17 cellular contexts compared by ENCODE assay signal in genomic region chr5:40321514-40321913, GRCh38.
DNase-seq lines count a peak whose midpoint lies in the region.
"Had no signal": no experiment of that assay in that cellular context is flagged by ENCODE, and none has a peak within 500 bp of the region (broad histone marks: within the 10 kb centered on the region; RNA-seq: fewer than 3 reads in every experiment).

No MANE protein-coding gene starts in this region.

- H3K4me1 Mint-ChIP-seq in activated CD4-positive, alpha-beta T cell treated with anti-CD3 and anti-CD28 coated beads, Interleukin-2, amount 10 ng/mL, durations not matched to agents 7 days and 5 days = peaks cover 8% of the 10 kb centered on the region

- intact Hi-C loops in head of caudate nucleus (cut with DNase I) = no loop called here

- peaks cover 8% of the 10 kb centered on the region for H3K9me3 Mint-ChIP-seq in activated CD4-positive, alpha-beta T cell treated with anti-CD3 and anti-CD28 coated beads, Interleukin-2, amount 10 ng/mL, durations not matched to agents 7 days and 5 days
- H3K9me3 Mint-ChIP-seq: CD8-positive, alpha-beta T cell; H9; IgD-negative memory B cell had no signal

- peaks cover 5% of the 10 kb centered on the region for H3K36me3 Mint-ChIP-seq in activated CD4-positive, alpha-beta T cell treated with anti-CD3 and anti-CD28 coated beads, Interleukin-2, amount 10 ng/mL, durations not matched to agents 7 days and 5 days (ENCODE audit: low read depth)
- H3K36me3 Mint-ChIP-seq: CD8-positive, alpha-beta T cell; IgD-negative memory B cell had no signal

- POLR2A ChIA-PET in activated CD4-positive, alpha-beta T cell treated with anti-CD3 and anti-CD28 coated beads, Interleukin-2, amount 10 ng/mL, durations not matched to agents 7 days and 5 days (lab: Charles Lee) = no interaction called here

- no peak overlapping the region for H3K4me3 Mint-ChIP-seq in activated CD4-positive, alpha-beta T cell treated with anti-CD3 and anti-CD28 coated beads, Interleukin-2, amount 10 ng/mL, durations not matched to agents 7 days and 5 days
- H3K4me3 Mint-ChIP-seq: CD8-positive, alpha-beta T cell; H9; IgD-negative memory B cell had no signal

- no peak overlapping the region for H3K27ac Mint-ChIP-seq in activated CD4-positive, alpha-beta T cell treated with anti-CD3 and anti-CD28 coated beads, Interleukin-2, amount 10 ng/mL, durations not matched to agents 7 days and 5 days
- H3K27ac Mint-ChIP-seq: CD14-positive monocyte; CD8-positive, alpha-beta T cell; H9; IgD-negative memory B cell had no signal

- no peaks in the 10 kb centered on the region for H3K27me3 Mint-ChIP-seq in activated CD4-positive, alpha-beta T cell treated with anti-CD3 and anti-CD28 coated beads, Interleukin-2, amount 10 ng/mL, durations not matched to agents 7 days and 5 days
- H3K27me3 Mint-ChIP-seq: IgD-negative memory B cell had no signal

- DNase-seq in DMS53 (lab: John Stamatoyannopoulos, UW) (peak; percentile 22), DMS53 treated with DMSO at 0.1 percent for 48 hours (lab: John Stamatoyannopoulos, UW; ENCODE audit: unreplicated experiment) (no peak), dermis blood vessel endothelial cell (peak; percentile 58), lung microvascular endothelial cell (ENCODE audit: low read depth in 2 of 2) (peak; percentile 47 to 64), putamen (ENCODE audit: low spot score) (peak; percentile 1), NCI-H1694 treated with DMSO at 0.1 percent for 48 hours (lab: John Stamatoyannopoulos, UW) (no peak), head of caudate nucleus (no peak)
- DNase-seq in activated CD4-positive, alpha-beta T cell treated with anti-CD3 and anti-CD28 coated beads, Interleukin-2, amount 10 ng/mL, durations not matched to agents 7 days and 5 days = no peak
- DNase-seq: Calu3; CD8-positive, alpha-beta T cell; DMS 273 treated with DMSO at 0.1 percent for 48 hours; DMS79; GDM1; GOT3; H9 had no signal

- CTCF ChIA-PET in activated CD4-positive, alpha-beta T cell treated with anti-CD3 and anti-CD28 coated beads, Interleukin-2, amount 10 ng/mL, durations not matched to agents 7 days and 5 days (lab: Charles Lee) = no interaction called here

Comparison
In these comparisons a context has a peak if more than half of its experiments do, and no peak if none do; other contexts are left out.
1. DNase-seq: peak in DMS53 (single experiment), dermis blood vessel endothelial cell (single experiment), lung microvascular endothelial cell (2 of 2) and putamen (single experiment); none in DMS53 treated with DMSO at 0.1 percent for 48 hours (single experiment), NCI-H1694 treated with DMSO at 0.1 percent for 48 hours (single experiment), activated CD4-positive, alpha-beta T cell treated with anti-CD3 and anti-CD28 coated beads, Interleukin-2, amount 10 ng/mL, durations not matched to agents 7 days and 5 days (single experiment) and head of caudate nucleus (0 of 42).